In genomic region chr2:20579866-20580265, GRCh38 we compare ENCODE assay signal across 9 cellular contexts.
DNase-seq lines count a peak whose midpoint lies in the region; ATAC-seq and TF ChIP-seq lines count a peak whose summit lies in the region.
"Had no signal": no experiment of that assay in that cellular context is flagged by ENCODE, and none has a peak within 500 bp of the region (broad histone marks: within the 10 kb centered on the region; RNA-seq: fewer than 3 reads in every experiment).

No MANE protein-coding gene starts in this region.

- H4K20me1 ChIP-seq in smooth muscle cell (ENCODE audit: low read depth) = no peaks in the 10 kb centered on the region

- H3K27me3 ChIP-seq in HUES48 (ENCODE audit: control insufficient read depth, insufficient read depth, low read length) (no peaks in the 10 kb centered on the region), smooth muscle cell (ENCODE audit: low read depth) (no peaks in the 10 kb centered on the region)

- H3K4me1 ChIP-seq in HUES48 (ENCODE audit: control insufficient read depth, insufficient read depth, low read length) (peaks cover 12% of the 10 kb centered on the region), smooth muscle cell (ENCODE audit: low read depth) (peaks cover 9% of the 10 kb centered on the region)

- H3K36me3 Mint-ChIP-seq in activated T-helper 2 cell treated with anti-CD3 and anti-CD28 coated beads, Interferon-gamma antibody, Interleukin-2, Interleukin-4, amounts not matched to agents 10 μg/mL and 5 μg/mL and 100 μg/mL, durations not matched to agents 14 hours and 24 hours and 36 hours (ENCODE audit: low read depth) = peaks cover 19% of the 10 kb centered on the region

- no peaks in the 10 kb centered on the region for H3K79me2 ChIP-seq in smooth muscle cell (ENCODE audit: low read depth)

- TF ChIP-seq CTCF in smooth muscle cell (IDR thresholded peaks at IDR 0.05; ENCODE audit: borderline replicate concordance, insufficient read depth, poor library complexity, severe bottlenecking) (no peak), GM13977 (IDR thresholded peaks at IDR 0.05; ENCODE audit: extremely low read depth, insufficient read depth, missing control alignments) (no peak)

- H3K4me1 Mint-ChIP-seq in activated T-helper 2 cell treated with anti-CD3 and anti-CD28 coated beads, Interferon-gamma antibody, Interleukin-2, Interleukin-4, amounts not matched to agents 10 μg/mL and 5 μg/mL and 100 μg/mL, durations not matched to agents 14 hours and 24 hours and 36 hours (ENCODE audit: low read depth) = peaks cover 43% of the 10 kb centered on the region

- H3K9me3 ChIP-seq in HUES48 (ENCODE audit: control insufficient read depth, insufficient read depth, low read length) (no peaks in the 10 kb centered on the region), smooth muscle cell (replicated peaks; ENCODE audit: low read depth) (no peaks in the 10 kb centered on the region)

- no peak for ATAC-seq in GM21447 (IDR thresholded peaks at IDR 0.05; ENCODE audit: unreplicated experiment)

- WGBS in smooth muscle cell (ENCODE audit: low lambda C conversion rate) = 70% methylated on average over 1 of the region's 1 CpG

- H3K4me3 ChIP-seq in HUES48 (ENCODE audit: low read depth, low read length) = no peak overlapping the region
- no peak overlapping the region for H3K4me3 ChIP-seq in smooth muscle cell

- no peaks in the 10 kb centered on the region for H3K27me3 Mint-ChIP-seq in activated T-helper 2 cell treated with anti-CD3 and anti-CD28 coated beads, Interferon-gamma antibody, Interleukin-2, Interleukin-4, amounts not matched to agents 10 μg/mL and 5 μg/mL and 100 μg/mL, durations not matched to agents 14 hours and 24 hours and 36 hours (ENCODE audit: low read depth)

- no peak overlapping the region; the same call in 1 of the 2 replicates for H3K9ac ChIP-seq in HUES48 (ENCODE audit: low read depth, low read length)
- H3K9ac ChIP-seq in smooth muscle cell (ENCODE audit: low read depth) = peak overlapping the region; percentile 95

- H3K4me3 Mint-ChIP-seq in activated T-helper 2 cell treated with anti-CD3 and anti-CD28 coated beads, Interferon-gamma antibody, Interleukin-2, Interleukin-4, amounts not matched to agents 10 μg/mL and 5 μg/mL and 100 μg/mL, durations not matched to agents 14 hours and 24 hours and 36 hours (ENCODE audit: low read depth) = no peak overlapping the region

- in situ Hi-C loops in GM13977 (cut with MboI; ENCODE audit: low pct_unique_long_range_greater_than_20kb, low sequenced_read_pairs, unreplicated experiment) = no loop called here

- no peak overlapping the region for H2AFZ ChIP-seq in smooth muscle cell (ENCODE audit: low read depth)

- H3F3A ChIP-seq in smooth muscle cell (ENCODE audit: low read depth) = peaks cover 9% of the 10 kb centered on the region

- H3K36me3 ChIP-seq in HUES48 (ENCODE audit: control insufficient read depth, insufficient read depth, low read length) (no peaks in the 10 kb centered on the region), smooth muscle cell (ENCODE audit: low read depth) (no peaks in the 10 kb centered on the region)

- H3K4me2 ChIP-seq in smooth muscle cell = peak overlapping the region; percentile 58

- H3K27ac Mint-ChIP-seq in activated T-helper 2 cell treated with anti-CD3 and anti-CD28 coated beads, Interferon-gamma antibody, Interleukin-2, Interleukin-4, amounts not matched to agents 10 μg/mL and 5 μg/mL and 100 μg/mL, durations not matched to agents 14 hours and 24 hours and 36 hours = peak overlapping the region; percentile 79

- DNase-seq in activated T-helper 2 cell treated with anti-CD3 and anti-CD28 coated beads, Interferon-gamma antibody, Interleukin-2, Interleukin-4, amounts not matched to agents 10 μg/mL and 5 μg/mL and 100 μg/mL, durations not matched to agents 14 hours and 24 hours and 36 hours (ENCODE audit: low spot score) = no peak
- DNase-seq in inferior parietal cortex (ENCODE audit: extremely low spot score) = peak; percentile 20
- no peak for DNase-seq in smooth muscle cell (lab: John Stamatoyannopoulos, UW; ENCODE audit: unreplicated experiment)
- no peak for DNase-seq in GM13977 (ENCODE audit: low spot score)
- no peak for DNase-seq in DMS153 (lab: John Stamatoyannopoulos, UW)
- DNase-seq in GDM1 (lab: John Stamatoyannopoulos, UW) = no peak
- DNase-seq: Karpas-422 had no signal

- intact Hi-C loops in activated T-helper 2 cell treated with anti-CD3 and anti-CD28 coated beads, Interferon-gamma antibody, Interleukin-2, Interleukin-4, amounts not matched to agents 10 μg/mL and 5 μg/mL and 100 μg/mL, durations not matched to agents 14 hours and 24 hours and 36 hours (cut with micrococcal nuclease) = loop anchor here (1.0 to 5.0 kb wide), 6 partner anchors 43 to 230 kb away; partner anchors contain the start of genes PUM2 and RHOB

- H3K27ac ChIP-seq in HUES48 (ENCODE audit: low read depth, low read length) (peak overlapping the region; percentile 94), smooth muscle cell (ENCODE audit: low read depth) (peak overlapping the region; percentile 99)

- peaks cover 4% of the 10 kb centered on the region for H3K9me3 Mint-ChIP-seq in activated T-helper 2 cell treated with anti-CD3 and anti-CD28 coated beads, Interferon-gamma antibody, Interleukin-2, Interleukin-4, amounts not matched to agents 10 μg/mL and 5 μg/mL and 100 μg/mL, durations not matched to agents 14 hours and 24 hours and 36 hours
